In genomic region chr12:43333650-43334043, GRCh38 we compare ENCODE assay signal across 2 cellular contexts.
TF ChIP-seq lines count a peak whose summit lies in the region.

No MANE protein-coding gene starts in this region.

TF ChIP-seq in IMR-90, 13 proteins besides CTCF, POLR2A, EP300 and RAD21 (continued from another document):
- no peak for TF ChIP-seq ELK1 (IDR thresholded peaks at IDR 0.05; ENCODE audit: borderline replicate concordance, low read depth, low read length)

TF ChIP-seq in SK-N-SH treated with all-trans-retinoic acid at 6 μM for 48 hours, 23 proteins besides CTCF, POLR2A, EP300 and RAD21 (continued from another document):
- TF ChIP-seq, protein P1, sequence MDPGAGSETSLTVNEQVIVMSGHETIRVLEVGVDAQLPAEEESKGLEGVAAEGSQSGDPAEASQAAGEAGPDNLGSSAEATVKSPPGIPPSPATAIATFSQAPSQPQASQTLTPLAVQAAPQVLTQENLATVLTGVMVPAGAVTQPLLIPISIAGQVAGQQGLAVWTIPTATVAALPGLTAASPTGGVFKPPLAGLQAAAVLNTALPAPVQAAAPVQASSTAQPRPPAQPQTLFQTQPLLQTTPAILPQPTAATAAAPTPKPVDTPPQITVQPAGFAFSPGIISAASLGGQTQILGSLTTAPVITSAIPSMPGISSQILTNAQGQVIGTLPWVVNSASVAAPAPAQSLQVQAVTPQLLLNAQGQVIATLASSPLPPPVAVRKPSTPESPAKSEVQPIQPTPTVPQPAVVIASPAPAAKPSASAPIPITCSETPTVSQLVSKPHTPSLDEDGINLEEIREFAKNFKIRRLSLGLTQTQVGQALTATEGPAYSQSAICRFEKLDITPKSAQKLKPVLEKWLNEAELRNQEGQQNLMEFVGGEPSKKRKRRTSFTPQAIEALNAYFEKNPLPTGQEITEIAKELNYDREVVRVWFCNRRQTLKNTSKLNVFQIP (CRISPR knock-in tag; IDR thresholded peaks at IDR 0.05; ENCODE audit: borderline replicate concordance, low read depth): no peak
- TF ChIP-seq ZNF565 (CRISPR knock-in tag; conservative IDR thresholded peaks at IDR 0.05; ENCODE audit: low read depth) (no peak), ESRRG (CRISPR knock-in tag; IDR thresholded peaks at IDR 0.05) (no peak), CSRNP3 (CRISPR knock-in tag; IDR thresholded peaks at IDR 0.05) (no peak), TCF4 (CRISPR knock-in tag; IDR thresholded peaks at IDR 0.05; ENCODE audit: borderline replicate concordance) (no peak), SNAI2 (CRISPR knock-in tag; IDR thresholded peaks at IDR 0.05) (no peak), RARB (CRISPR knock-in tag; IDR thresholded peaks at IDR 0.05) (no peak), CSDC2 (CRISPR knock-in tag; IDR thresholded peaks at IDR 0.05) (no peak), ZC3H10 (CRISPR knock-in tag; IDR thresholded peaks at IDR 0.05) (no peak), CREB5 (CRISPR knock-in tag; IDR thresholded peaks at IDR 0.05; ENCODE audit: low read depth) (no peak)
TF ChIP-seq in SK-N-SH treated with all-trans-retinoic acid at 6 μM for 48 hours: peak in this region for 0.
